1 cellular context compared by ENCODE assay signal in the genomic region with DNA sequence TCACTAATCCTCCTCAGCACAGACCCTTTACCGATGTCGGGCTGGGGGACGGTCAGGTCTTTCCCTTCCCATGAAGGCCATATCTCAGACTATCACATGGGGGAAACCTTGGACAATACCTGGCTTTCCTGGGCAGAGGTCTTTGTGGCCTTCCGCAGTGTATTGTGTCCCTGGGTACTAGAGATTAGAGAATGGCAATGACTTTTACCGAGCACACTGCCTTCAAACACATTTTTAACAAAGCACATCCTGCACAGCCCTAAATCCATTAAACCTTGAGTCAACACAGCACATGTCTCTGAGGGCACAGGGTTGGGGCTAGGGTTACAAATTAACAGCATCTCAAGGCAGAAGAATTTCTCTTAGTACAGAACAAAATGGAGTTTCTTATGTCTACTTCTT.
TF ChIP-seq lines count a peak whose summit lies in the region.
"Not testable (repeated sequence)": the region's sequence is repeated elsewhere in the genome, so short reads cannot be mapped to it uniquely, and the experiment has no call there.

No MANE protein-coding gene starts in this region.

TF ChIP-seq in HepG2, 621 proteins besides CTCF, POLR2A, EP300 and RAD21 (continued from another document and continues in another):
- TF ChIP-seq, protein P1, sequence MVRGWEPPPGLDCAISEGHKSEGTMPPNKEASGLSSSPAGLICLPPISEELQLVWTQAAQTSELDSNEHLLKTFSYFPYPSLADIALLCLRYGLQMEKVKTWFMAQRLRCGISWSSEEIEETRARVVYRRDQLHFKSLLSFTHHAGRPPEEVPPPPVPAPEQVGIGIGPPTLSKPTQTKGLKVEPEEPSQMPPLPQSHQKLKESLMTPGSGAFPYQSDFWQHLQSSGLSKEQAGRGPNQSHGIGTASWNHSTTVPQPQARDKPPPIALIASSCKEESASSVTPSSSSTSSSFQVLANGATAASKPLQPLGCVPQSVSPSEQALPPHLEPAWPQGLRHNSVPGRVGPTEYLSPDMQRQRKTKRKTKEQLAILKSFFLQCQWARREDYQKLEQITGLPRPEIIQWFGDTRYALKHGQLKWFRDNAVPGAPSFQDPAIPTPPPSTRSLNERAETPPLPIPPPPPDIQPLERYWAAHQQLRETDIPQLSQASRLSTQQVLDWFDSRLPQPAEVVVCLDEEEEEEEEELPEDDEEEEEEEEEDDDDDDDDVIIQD (CRISPR knock-in tag; IDR thresholded peaks at IDR 0.05; ENCODE audit: low read depth) = peak; percentile 47; the same call in 1 of the 2 replicates
- TF ChIP-seq FOSL2 (CRISPR knock-in tag; IDR thresholded peaks at IDR 0.05) = 0 out of 2 replicates have a peak, but pooled peaks have one; percentile 31
- TF ChIP-seq PAXIP1 (CRISPR knock-in tag; conservative IDR thresholded peaks at IDR 0.05) = peak; percentile 56; the same call in 1 of the 2 replicates
- TF ChIP-seq, protein P2, sequence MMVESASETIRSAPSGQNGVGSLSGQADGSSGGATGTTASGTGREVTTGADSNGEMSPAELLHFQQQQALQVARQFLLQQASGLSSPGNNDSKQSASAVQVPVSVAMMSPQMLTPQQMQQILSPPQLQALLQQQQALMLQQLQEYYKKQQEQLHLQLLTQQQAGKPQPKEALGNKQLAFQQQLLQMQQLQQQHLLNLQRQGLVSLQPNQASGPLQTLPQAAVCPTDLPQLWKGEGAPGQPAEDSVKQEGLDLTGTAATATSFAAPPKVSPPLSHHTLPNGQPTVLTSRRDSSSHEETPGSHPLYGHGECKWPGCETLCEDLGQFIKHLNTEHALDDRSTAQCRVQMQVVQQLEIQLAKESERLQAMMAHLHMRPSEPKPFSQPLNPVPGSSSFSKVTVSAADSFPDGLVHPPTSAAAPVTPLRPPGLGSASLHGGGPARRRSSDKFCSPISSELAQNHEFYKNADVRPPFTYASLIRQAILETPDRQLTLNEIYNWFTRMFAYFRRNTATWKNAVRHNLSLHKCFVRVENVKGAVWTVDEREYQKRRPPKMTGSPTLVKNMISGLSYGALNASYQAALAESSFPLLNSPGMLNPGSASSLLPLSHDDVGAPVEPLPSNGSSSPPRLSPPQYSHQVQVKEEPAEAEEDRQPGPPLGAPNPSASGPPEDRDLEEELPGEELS (CRISPR knock-in tag; IDR thresholded peaks at IDR 0.05) = peak; percentile 58
- TF ChIP-seq HDAC2 (CRISPR knock-in tag; IDR thresholded peaks at IDR 0.05) = peak; percentile 47; the same call in 1 of the 2 replicates
- TF ChIP-seq TARDBP (CRISPR knock-in tag; IDR thresholded peaks at IDR 0.05) = peak; percentile 43; the same call in 1 of the 2 replicates
- TF ChIP-seq RXRB (CRISPR knock-in tag; IDR thresholded peaks at IDR 0.05; ENCODE audit: borderline replicate concordance) = 0 out of 2 replicates have a peak, but pooled peaks have one; percentile 31
- not testable (repeated sequence) for TF ChIP-seq SOX6 (IDR thresholded peaks at IDR 0.05); NR2F6 (CRISPR knock-in tag; IDR thresholded peaks at IDR 0.05); CREM (CRISPR knock-in tag; IDR thresholded peaks at IDR 0.05); FOXA1 (IDR thresholded peaks at IDR 0.05)
- peak; percentile 95 for TF ChIP-seq SOX6 (CRISPR knock-in tag; IDR thresholded peaks at IDR 0.05)
- TF ChIP-seq NR2F6 (IDR thresholded peaks at IDR 0.05) = peak; percentile 70
- TF ChIP-seq TBX2 (CRISPR knock-in tag; IDR thresholded peaks at IDR 0.05; ENCODE audit: borderline replicate concordance) = peak; percentile 78
- 0 out of 2 replicates have a peak, but pooled peaks have one; percentile 41 for TF ChIP-seq ERF (CRISPR knock-in tag; IDR thresholded peaks at IDR 0.05)
- peak; percentile 20; the same call in 1 of the 2 replicates for TF ChIP-seq ZFX (CRISPR knock-in tag; IDR thresholded peaks at IDR 0.05; ENCODE audit: low read depth)
- peak; percentile 18; the same call in 1 of the 2 replicates for TF ChIP-seq HNF4A (CRISPR knock-in tag; IDR thresholded peaks at IDR 0.05)
- peak; percentile 68 for TF ChIP-seq FOXA3 (CRISPR knock-in tag; IDR thresholded peaks at IDR 0.05)
- peak; percentile 47 for TF ChIP-seq MED1 (CRISPR knock-in tag; IDR thresholded peaks at IDR 0.05)
- 0 out of 2 replicates have a peak, but pooled peaks have one; percentile 47 for TF ChIP-seq GATAD2A (CRISPR knock-in tag; IDR thresholded peaks at IDR 0.05)
- TF ChIP-seq CREM (IDR thresholded peaks at IDR 0.05) = peak; percentile 38; the same call in 1 of the 2 replicates
- TF ChIP-seq, protein P3, sequence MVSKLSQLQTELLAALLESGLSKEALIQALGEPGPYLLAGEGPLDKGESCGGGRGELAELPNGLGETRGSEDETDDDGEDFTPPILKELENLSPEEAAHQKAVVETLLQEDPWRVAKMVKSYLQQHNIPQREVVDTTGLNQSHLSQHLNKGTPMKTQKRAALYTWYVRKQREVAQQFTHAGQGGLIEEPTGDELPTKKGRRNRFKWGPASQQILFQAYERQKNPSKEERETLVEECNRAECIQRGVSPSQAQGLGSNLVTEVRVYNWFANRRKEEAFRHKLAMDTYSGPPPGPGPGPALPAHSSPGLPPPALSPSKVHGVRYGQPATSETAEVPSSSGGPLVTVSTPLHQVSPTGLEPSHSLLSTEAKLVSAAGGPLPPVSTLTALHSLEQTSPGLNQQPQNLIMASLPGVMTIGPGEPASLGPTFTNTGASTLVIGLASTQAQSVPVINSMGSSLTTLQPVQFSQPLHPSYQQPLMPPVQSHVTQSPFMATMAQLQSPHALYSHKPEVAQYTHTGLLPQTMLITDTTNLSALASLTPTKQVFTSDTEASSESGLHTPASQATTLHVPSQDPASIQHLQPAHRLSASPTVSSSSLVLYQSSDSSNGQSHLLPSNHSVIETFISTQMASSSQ (IDR thresholded peaks at IDR 0.05; ENCODE audit: low read depth) = peak; percentile 83
- TF ChIP-seq, protein P3 (CRISPR knock-in tag; IDR thresholded peaks at IDR 0.05; ENCODE audit: borderline replicate concordance) = peak; percentile 74; the same call in 1 of the 2 replicates
- 0 out of 2 replicates have a peak, but pooled peaks have one; percentile 47 for TF ChIP-seq ZNF609 (CRISPR knock-in tag; IDR thresholded peaks at IDR 0.05; ENCODE audit: borderline replicate concordance)
- peak; percentile 32; the same call in 1 of the 2 replicates for TF ChIP-seq HOXA3 (CRISPR knock-in tag; IDR thresholded peaks at IDR 0.05)
- TF ChIP-seq ZMYM4 (CRISPR knock-in tag; IDR thresholded peaks at IDR 0.05) = peak; percentile 34; the same call in 1 of the 2 replicates
- TF ChIP-seq FOXA1 (CRISPR knock-in tag; IDR thresholded peaks at IDR 0.05) = peak; percentile 71; the same call in 1 of the 2 replicates
- 0 out of 2 replicates have a peak, but pooled peaks have one; percentile 29 for TF ChIP-seq ZNF501 (CRISPR knock-in tag; IDR thresholded peaks at IDR 0.05)
- TF ChIP-seq ELF3 (CRISPR knock-in tag; IDR thresholded peaks at IDR 0.05) = 0 out of 2 replicates have a peak, but pooled peaks have one; percentile 17
- 0 out of 2 replicates have a peak, but pooled peaks have one; percentile 29 for TF ChIP-seq SAP130 (CRISPR knock-in tag; IDR thresholded peaks at IDR 0.05; ENCODE audit: low read depth)
- TF ChIP-seq HDAC1 (CRISPR knock-in tag; IDR thresholded peaks at IDR 0.05) = peak; percentile 52; the same call in 1 of the 2 replicates
- TF ChIP-seq HMG20A (CRISPR knock-in tag; IDR thresholded peaks at IDR 0.05; ENCODE audit: borderline replicate concordance) = peak; percentile 61; the same call in 1 of the 2 replicates
- TF ChIP-seq, protein P4, sequence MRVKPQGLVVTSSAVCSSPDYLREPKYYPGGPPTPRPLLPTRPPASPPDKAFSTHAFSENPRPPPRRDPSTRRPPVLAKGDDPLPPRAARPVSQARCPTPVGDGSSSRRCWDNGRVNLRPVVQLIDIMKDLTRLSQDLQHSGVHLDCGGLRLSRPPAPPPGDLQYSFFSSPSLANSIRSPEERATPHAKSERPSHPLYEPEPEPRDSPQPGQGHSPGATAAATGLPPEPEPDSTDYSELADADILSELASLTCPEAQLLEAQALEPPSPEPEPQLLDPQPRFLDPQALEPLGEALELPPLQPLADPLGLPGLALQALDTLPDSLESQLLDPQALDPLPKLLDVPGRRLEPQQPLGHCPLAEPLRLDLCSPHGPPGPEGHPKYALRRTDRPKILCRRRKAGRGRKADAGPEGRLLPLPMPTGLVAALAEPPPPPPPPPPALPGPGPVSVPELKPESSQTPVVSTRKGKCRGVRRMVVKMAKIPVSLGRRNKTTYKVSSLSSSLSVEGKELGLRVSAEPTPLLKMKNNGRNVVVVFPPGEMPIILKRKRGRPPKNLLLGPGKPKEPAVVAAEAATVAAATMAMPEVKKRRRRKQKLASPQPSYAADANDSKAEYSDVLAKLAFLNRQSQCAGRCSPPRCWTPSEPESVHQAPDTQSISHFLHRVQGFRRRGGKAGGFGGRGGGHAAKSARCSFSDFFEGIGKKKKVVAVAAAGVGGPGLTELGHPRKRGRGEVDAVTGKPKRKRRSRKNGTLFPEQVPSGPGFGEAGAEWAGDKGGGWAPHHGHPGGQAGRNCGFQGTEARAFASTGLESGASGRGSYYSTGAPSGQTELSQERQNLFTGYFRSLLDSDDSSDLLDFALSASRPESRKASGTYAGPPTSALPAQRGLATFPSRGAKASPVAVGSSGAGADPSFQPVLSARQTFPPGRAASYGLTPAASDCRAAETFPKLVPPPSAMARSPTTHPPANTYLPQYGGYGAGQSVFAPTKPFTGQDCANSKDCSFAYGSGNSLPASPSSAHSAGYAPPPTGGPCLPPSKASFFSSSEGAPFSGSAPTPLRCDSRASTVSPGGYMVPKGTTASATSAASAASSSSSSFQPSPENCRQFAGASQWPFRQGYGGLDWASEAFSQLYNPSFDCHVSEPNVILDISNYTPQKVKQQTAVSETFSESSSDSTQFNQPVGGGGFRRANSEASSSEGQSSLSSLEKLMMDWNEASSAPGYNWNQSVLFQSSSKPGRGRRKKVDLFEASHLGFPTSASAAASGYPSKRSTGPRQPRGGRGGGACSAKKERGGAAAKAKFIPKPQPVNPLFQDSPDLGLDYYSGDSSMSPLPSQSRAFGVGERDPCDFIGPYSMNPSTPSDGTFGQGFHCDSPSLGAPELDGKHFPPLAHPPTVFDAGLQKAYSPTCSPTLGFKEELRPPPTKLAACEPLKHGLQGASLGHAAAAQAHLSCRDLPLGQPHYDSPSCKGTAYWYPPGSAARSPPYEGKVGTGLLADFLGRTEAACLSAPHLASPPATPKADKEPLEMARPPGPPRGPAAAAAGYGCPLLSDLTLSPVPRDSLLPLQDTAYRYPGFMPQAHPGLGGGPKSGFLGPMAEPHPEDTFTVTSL (CRISPR knock-in tag; IDR thresholded peaks at IDR 0.05; ENCODE audit: borderline replicate concordance) = peak; percentile 76; the same call in 1 of the 2 replicates
